Comparison of ENCODE assay signal across 25 cellular contexts in the genomic region with DNA sequence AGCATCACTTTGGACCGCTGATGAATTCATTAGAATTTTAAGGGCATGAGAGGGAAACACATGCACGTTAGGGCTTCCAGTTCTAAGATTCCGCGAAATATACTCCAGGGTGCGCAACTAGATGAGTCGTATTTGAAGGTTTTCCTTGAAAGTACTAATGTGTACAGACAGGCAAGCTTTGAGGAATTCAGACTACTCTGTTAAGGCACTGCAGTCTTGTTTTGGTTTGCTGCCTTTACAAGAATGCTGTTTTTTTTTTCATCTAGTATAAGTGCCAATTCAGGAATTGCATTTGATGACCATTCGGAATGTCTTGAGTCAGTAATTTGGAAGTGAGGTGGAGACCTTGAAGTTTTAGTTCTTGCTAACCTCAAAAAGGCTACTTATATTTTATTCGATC. TPM values are rescaled to one million over a fixed set of nuclear protein-coding genes. Genes with fewer than 3 reads are reported as not detected.
DNase-seq lines count a peak whose midpoint lies in the region; ATAC-seq and TF ChIP-seq lines count a peak whose summit lies in the region.
"Had no signal": no experiment of that assay in that cellular context is flagged by ENCODE, and none has a peak within 500 bp of the region (broad histone marks: within the 10 kb centered on the region; RNA-seq: fewer than 3 reads in every experiment).

No MANE protein-coding gene starts in this region.

- dilution Hi-C loops in IMR-90 (cut with HindIII; ENCODE audit: low sequenced_read_pairs, unreplicated experiment): no loop called here

- H2BK20ac ChIP-seq in IMR-90 (ENCODE audit: low read depth, low read length): no peak overlapping the region

- H3K79me2 ChIP-seq in osteoblast (ENCODE audit: insufficient read depth, low read length): peaks cover 3% of the 10 kb centered on the region

- H2AK5ac ChIP-seq in IMR-90 (ENCODE audit: low read depth, low read length): no peak overlapping the region

- H3K9me3 Mint-ChIP-seq in activated naive CD4-positive, alpha-beta T cell treated with anti-CD3 and anti-CD28 coated beads for 36 hours: no peaks in the 10 kb centered on the region
- no peaks in the 10 kb centered on the region for H3K9me3 Mint-ChIP-seq in central memory CD8-positive, alpha-beta T cell

- POLR2A ChIA-PET in IMR-90 (lab: Charles Lee; ENCODE audit: unreplicated experiment): no interaction called here

- H3K27ac Mint-ChIP-seq in activated naive CD4-positive, alpha-beta T cell treated with anti-CD3 and anti-CD28 coated beads for 36 hours: peak overlapping the region; percentile 71
- H3K27ac Mint-ChIP-seq in central memory CD8-positive, alpha-beta T cell (ENCODE audit: low read depth): peak overlapping the region; percentile 60
- H3K27ac Mint-ChIP-seq: activated CD8-positive, alpha-beta memory T cell treated with anti-CD3 and anti-CD28 coated beads, Interleukin-2, amount 10 ng/mL, durations not matched to agents 7 days and 5 days had no signal

- intact Hi-C loops in activated naive CD4-positive, alpha-beta T cell treated with anti-CD3 and anti-CD28 coated beads for 36 hours (cut with micrococcal nuclease): loop anchor here (1.0 kb wide), 1 partner anchor 8 kb away; no protein-coding TSS in a partner anchor
- intact Hi-C loops in IMR-90 (cut with micrococcal nuclease): no loop called here
- intact Hi-C loops in colonic mucosa (cut with DNase I): no loop called here

- peaks cover 51% of the 10 kb centered on the region for H3K36me3 Mint-ChIP-seq in activated naive CD4-positive, alpha-beta T cell treated with anti-CD3 and anti-CD28 coated beads for 36 hours (ENCODE audit: low read depth)
- H3K36me3 Mint-ChIP-seq in central memory CD8-positive, alpha-beta T cell (ENCODE audit: insufficient read depth): peaks cover 77% of the 10 kb centered on the region

- DNase-seq in activated naive CD4-positive, alpha-beta T cell treated with anti-CD3 and anti-CD28 coated beads for 36 hours: no peak
- no peak for DNase-seq in activated naive CD4-positive, alpha-beta T cell treated with Interleukin-2 at 50 U/mL for 16 hours
- peak; percentile 64 for DNase-seq in IMR-90
- no peak for DNase-seq in central memory CD8-positive, alpha-beta T cell (ENCODE audit: low spot score in 2 of 2)
- DNase-seq in osteoblast (ENCODE audit: insufficient read length, low spot score, missing footprints): peak; percentile 58
- no peak for DNase-seq in nucleus accumbens (lab: John Stamatoyannopoulos, UW)
- no peak for DNase-seq in colonic mucosa
- DNase-seq: activated CD8-positive, alpha-beta memory T cell treated with anti-CD3 and anti-CD28 coated beads, Interleukin-2, amount 10 ng/mL, durations not matched to agents 7 days and 5 days; activated effector memory CD4-positive, alpha-beta T cell treated with Interleukin-2 at 50 U/mL for 16 hours; amygdala; DMS79 treated with DMSO at 0.1 percent for 48 hours; Karpas-422; NCI-H1048; NCI-H187 treated with DMSO at 0.1 percent for 48 hours; NCI-H526 treated with DMSO at 0.1 percent for 48 hours; SJCRH30; substantia nigra had no signal

- H3K27me3 ChIP-seq in IMR-90 (ENCODE audit: control insufficient read depth, insufficient read depth, low read length): no peaks in the 10 kb centered on the region
- no peaks in the 10 kb centered on the region for H3K27me3 ChIP-seq in osteoblast (ENCODE audit: insufficient read depth, low read length)
- H3K27me3 ChIP-seq in colonic mucosa: no peaks in the 10 kb centered on the region
- H3K27me3 ChIP-seq: SJCRH30 had no signal

- H4K5ac ChIP-seq in IMR-90 (ENCODE audit: low read depth, low read length): no peak overlapping the region

- H3K18ac ChIP-seq in IMR-90 (ENCODE audit: low read depth, low read length): no peak overlapping the region

- H3K4me2 ChIP-seq in IMR-90 (ENCODE audit: low read depth, low read length): no peak overlapping the region
- no peak overlapping the region for H3K4me2 ChIP-seq in osteoblast (ENCODE audit: insufficient read depth, low read length)

- no peak overlapping the region for H3K4me3 Mint-ChIP-seq in activated naive CD4-positive, alpha-beta T cell treated with anti-CD3 and anti-CD28 coated beads for 36 hours
- H3K4me3 Mint-ChIP-seq in central memory CD8-positive, alpha-beta T cell: no peak overlapping the region
- H3K4me3 Mint-ChIP-seq: activated CD8-positive, alpha-beta memory T cell treated with anti-CD3 and anti-CD28 coated beads, Interleukin-2, amount 10 ng/mL, durations not matched to agents 7 days and 5 days had no signal

- no peaks in the 10 kb centered on the region; the same call in 1 of the 2 replicates for H3K4me1 ChIP-seq in IMR-90 (ENCODE audit: control insufficient read depth, insufficient read depth, low read length)
- no peaks in the 10 kb centered on the region for H3K4me1 ChIP-seq in osteoblast (ENCODE audit: insufficient read depth, low read length)
- no peaks in the 10 kb centered on the region for H3K4me1 ChIP-seq in colonic mucosa
- H3K4me1 ChIP-seq: SJCRH30 had no signal

- H3K27ac ChIP-seq in IMR-90 (ENCODE audit: insufficient read depth, low read length) (no peak overlapping the region), osteoblast (ENCODE audit: low read depth, low read length) (no peak overlapping the region), colonic mucosa (no peak overlapping the region)
- H3K27ac ChIP-seq: SJCRH30, skin epidermis had no signal

- H4K8ac ChIP-seq in IMR-90 (ENCODE audit: low read depth in 2 of 2, low read length in 2 of 2): no peak overlapping the region

- H3K23ac ChIP-seq in IMR-90 (ENCODE audit: low read depth, low read length): no peak overlapping the region

- no peak overlapping the region for H3K4me3 ChIP-seq in IMR-90 (ENCODE audit: insufficient read depth, low read depth, low read length)
- H3K4me3 ChIP-seq in osteoblast (ENCODE audit: insufficient read depth, low read length): no peak overlapping the region
- no peak overlapping the region for H3K4me3 ChIP-seq in colonic mucosa
- H3K4me3 ChIP-seq: SJCRH30, skin epidermis had no signal

- no peaks in the 10 kb centered on the region for H3K9me1 ChIP-seq in IMR-90 (ENCODE audit: insufficient read depth, low read length)

- CTCF ChIA-PET in activated naive CD4-positive, alpha-beta T cell treated with anti-CD3 and anti-CD28 coated beads for 36 hours (lab: Charles Lee): no interaction called here
- CTCF ChIA-PET in IMR-90 (lab: Yijun Ruan, JAX): no interaction called here

- H3K4me1 Mint-ChIP-seq in activated naive CD4-positive, alpha-beta T cell treated with anti-CD3 and anti-CD28 coated beads for 36 hours (ENCODE audit: low read depth): peaks cover 26% of the 10 kb centered on the region
- H3K4me1 Mint-ChIP-seq in central memory CD8-positive, alpha-beta T cell: peaks cover 14% of the 10 kb centered on the region

- H3K56ac ChIP-seq in IMR-90 (ENCODE audit: extremely low read depth, insufficient read depth, low read length): no peak overlapping the region

- H3K9ac ChIP-seq in IMR-90 (ENCODE audit: low read depth, low read length): no peak overlapping the region
- H3K9ac ChIP-seq in colonic mucosa (ENCODE audit: low read depth in 2 of 2, low read length in 2 of 2): no peak overlapping the region

- TF ChIP-seq RAD21 in IMR-90 (IDR thresholded peaks at IDR 0.05; ENCODE audit: low read length): no peak

- TF ChIP-seq POLR2A in IMR-90 (IDR thresholded peaks at IDR 0.05; ENCODE audit: low read depth, low read length): no peak

- H3K9me3 ChIP-seq in IMR-90 (ENCODE audit: control insufficient read depth, insufficient read depth, low read length) (no peaks in the 10 kb centered on the region), osteoblast (ENCODE audit: low read depth, low read length) (no peaks in the 10 kb centered on the region), colonic mucosa (no peaks in the 10 kb centered on the region)
- H3K9me3 ChIP-seq: SJCRH30 had no signal

- WGBS in IMR-90 (ENCODE audit: extremely low coverage in 2 of 2, insufficient read length in 1 of 2), 2 experiments: no CpG with 5 or more reads among the region's 8 CpGs

- no peak overlapping the region for H4K91ac ChIP-seq in IMR-90 (ENCODE audit: insufficient read depth, low read depth, low read length)

- no peak for TF ChIP-seq CTCF in IMR-90 (conservative IDR thresholded peaks at IDR 0.05; ENCODE audit: low read depth, low read length)
- no peak for TF ChIP-seq CTCF in osteoblast (IDR thresholded peaks at IDR 0.05; ENCODE audit: extremely low read depth, low read depth, low read length)
- TF ChIP-seq CTCF in colonic mucosa (IDR thresholded peaks at IDR 0.05): no peak

- no peak overlapping the region for H3K14ac ChIP-seq in IMR-90 (replicated peaks; ENCODE audit: low read depth, low read length)

- H2BK120ac ChIP-seq in IMR-90 (ENCODE audit: low read depth, low read length): no peak overlapping the region

- H2AFZ ChIP-seq in IMR-90 (replicated peaks; ENCODE audit: low read length, poor library complexity) (no peak overlapping the region), osteoblast (ENCODE audit: low read length) (no peak overlapping the region)

- no peaks in the 10 kb centered on the region for H3K27me3 Mint-ChIP-seq in activated naive CD4-positive, alpha-beta T cell treated with anti-CD3 and anti-CD28 coated beads for 36 hours (ENCODE audit: low read depth)
- no peaks in the 10 kb centered on the region for H3K27me3 Mint-ChIP-seq in central memory CD8-positive, alpha-beta T cell
- H3K27me3 Mint-ChIP-seq: activated CD8-positive, alpha-beta memory T cell treated with anti-CD3 and anti-CD28 coated beads, Interleukin-2, amount 10 ng/mL, durations not matched to agents 7 days and 5 days had no signal

- peaks cover 3 to 7% of the 10 kb centered on the region in 2 experiments for H3K79me1 ChIP-seq in IMR-90 (ENCODE audit: low read depth in 1 of 2, low read length in 2 of 2)

- no peak overlapping the region for H2AK9ac ChIP-seq in IMR-90 (replicated peaks; ENCODE audit: low read depth, low read length, poor library complexity)

- ATAC-seq in IMR-90 (ENCODE audit: low read depth) (peak; percentile 60), GM21515 (IDR thresholded peaks at IDR 0.05; ENCODE audit: unreplicated experiment) (no peak)
- no peak for ATAC-seq in central memory CD8-positive, alpha-beta T cell (replicated peaks; ENCODE audit: extremely low read depth, poor library complexity, severe bottlenecking)
- ATAC-seq: activated CD8-positive, alpha-beta memory T cell treated with anti-CD3 and anti-CD28 coated beads, Interleukin-2, amount 10 ng/mL, durations not matched to agents 7 days and 5 days; HCT116 had no signal

- H3K4ac ChIP-seq in IMR-90 (ENCODE audit: low read depth, low read length): no peak overlapping the region

- H4K20me1 ChIP-seq in IMR-90 (ENCODE audit: insufficient read depth, low read length): no peaks in the 10 kb centered on the region
- H4K20me1 ChIP-seq in osteoblast (ENCODE audit: insufficient read depth, low read length): no peaks in the 10 kb centered on the region

- BruUV-seq in IMR-90 (replicated peaks; lab: Mats Ljungman, UMichigan): no TSS peak

- in situ Hi-C loops in IMR-90 (cut with MboI; ENCODE audit: low sequenced_read_pairs): no loop called here

- H2BK5ac ChIP-seq in IMR-90 (ENCODE audit: low read depth, low read length, poor library complexity, severe bottlenecking): no peak overlapping the region

- no peak overlapping the region for H2BK15ac ChIP-seq in IMR-90 (ENCODE audit: low read depth, low read length)

- H3K36me3 ChIP-seq in IMR-90 (ENCODE audit: control insufficient read depth, insufficient read depth, low read length): peaks cover 20% of the 10 kb centered on the region
- H3K36me3 ChIP-seq in osteoblast (ENCODE audit: insufficient read depth, low read length): peaks cover 79% of the 10 kb centered on the region
- peaks cover 13% of the 10 kb centered on the region for H3K36me3 ChIP-seq in colonic mucosa

RNA-seq across cellular contexts. Expression of a gene that starts 19.1 kb away (rescaled TPM):
- total RNA-seq in activated naive CD4-positive, alpha-beta T cell treated with anti-CD3 and anti-CD28 coated beads for 36 hours: 10 to 100 TPM; 42.3 to 49.4 TPM
- total RNA-seq in IMR-90 (2012; rRNA removed) (11.8 and 25.0 TPM in 2 replicates), osteoblast (22.4 and 25.0 TPM in 2 replicates), colonic mucosa (10 to 100 TPM; 15.7 to 26.8 TPM)
- 8.3 and 12.3 TPM in 2 replicates for polyA plus RNA-seq in IMR-90 (2012; rRNA removed)
- 2.2 and 2.3 TPM in 2 replicates for polyA plus RNA-seq in IMR-90 (2012; cell fraction: cytosol; rRNA removed)
- 4.0 and 15.4 TPM in 2 replicates for polyA plus RNA-seq in IMR-90 (2012; cell fraction: nucleus; rRNA removed; ENCODE audit: low replicate concordance)

RNA-seq across cellular contexts. Expression of a gene that starts 33.7 kb away (rescaled TPM):
- total RNA-seq in activated naive CD4-positive, alpha-beta T cell treated with anti-CD3 and anti-CD28 coated beads for 36 hours: 10 to 100 TPM; 44.1 to 48.0 TPM
- total RNA-seq in IMR-90 (2012; rRNA removed) (33.9 and 53.9 TPM in 2 replicates), osteoblast (62.5 and 76.0 TPM in 2 replicates), colonic mucosa (10 to 100 TPM; 30.0 to 47.7 TPM)
- 15.3 and 21.8 TPM in 2 replicates for polyA plus RNA-seq in IMR-90 (2012; rRNA removed)
- 4.5 and 10.9 TPM in 2 replicates for polyA plus RNA-seq in IMR-90 (2012; cell fraction: cytosol; rRNA removed)
- 17.1 and 74.1 TPM in 2 replicates for polyA plus RNA-seq in IMR-90 (2012; cell fraction: nucleus; rRNA removed; ENCODE audit: low replicate concordance)

RNA-seq across cellular contexts. Expression of a gene that starts 35.7 kb away (rescaled TPM):
- total RNA-seq in activated naive CD4-positive, alpha-beta T cell treated with anti-CD3 and anti-CD28 coated beads for 36 hours: not detected
- total RNA-seq in IMR-90 (2012; rRNA removed) (not detected in 2 replicates), osteoblast (not detected in 2 replicates), colonic mucosa (under 1 TPM; 0.15 to 0.21 TPM)
- polyA plus RNA-seq in IMR-90 (2012; rRNA removed): not detected in 2 replicates
- polyA plus RNA-seq in IMR-90 (2012; cell fraction: cytosol; rRNA removed): not detected in 2 replicates
- polyA plus RNA-seq in IMR-90 (2012; cell fraction: nucleus; rRNA removed; ENCODE audit: low replicate concordance): not detected in 2 replicates
- total RNA-seq: A673; activated CD8-positive, alpha-beta memory T cell treated with anti-CD3 and anti-CD28 coated beads, Interleukin-2, amount 10 ng/mL, durations not matched to agents 7 days and 5 days; dermis microvascular lymphatic vessel endothelial cell; lung microvascular endothelial cell; SJCRH30; T-helper 1 cell treated with Interleukin-12 subunit alpha and Interleukin-12 subunit beta and Interleukin-4 antibody, amounts not matched to agents 30 ng/mL and 1 ng/mL, for 36 hours had no signal
- polyA plus RNA-seq: BJ had no signal

Comparison
In these comparisons a context has a peak if more than half of its experiments do, and no peak if none do; other contexts are left out.
1. DNase-seq: peak in IMR-90 (single experiment) and osteoblast (single experiment); none in activated naive CD4-positive, alpha-beta T cell treated with anti-CD3 and anti-CD28 coated beads for 36 hours (single experiment), activated naive CD4-positive, alpha-beta T cell treated with Interleukin-2 at 50 U/mL for 16 hours (single experiment), central memory CD8-positive, alpha-beta T cell (0 of 2), nucleus accumbens (0 of 56) and colonic mucosa (single experiment).